ENCODE assay signal across 20 cellular contexts in genomic region chr2:28603821-28604220, GRCh38.
DNase-seq lines count a peak whose midpoint lies in the region; ATAC-seq, FAIRE-seq and TF ChIP-seq lines count a peak whose summit lies in the region.
"Had no signal": no experiment of that assay in that cellular context is flagged by ENCODE, and none has a peak within 500 bp of the region (broad histone marks: within the 10 kb centered on the region; RNA-seq: fewer than 3 reads in every experiment).

No MANE protein-coding gene starts in this region.

- no peaks in the 10 kb centered on the region for H3K36me3 ChIP-seq in parathyroid adenoma (ENCODE audit: control insufficient read depth, insufficient read depth, low read length)
- H3K36me3 ChIP-seq in MG63 = no peaks in the 10 kb centered on the region
- H3K36me3 ChIP-seq: BLaER1 treated with 17β-estradiol and CSF1 and Interleukin-3, amounts not matched to agents 10 nM and 100 nM had no signal

- H3K36me3 Mint-ChIP-seq in T-helper 2 cell treated with Interferon-gamma antibody and Interleukin-4, amounts not matched to agents 5 μg/mL and 100 μg/mL, for 36 hours (ENCODE audit: low read depth) = peaks cover 3% of the 10 kb centered on the region
- no peaks in the 10 kb centered on the region for H3K36me3 Mint-ChIP-seq in dendritic cell treated with granulocyte-macrophage colony-stimulating factor and Interleukin-4, amounts not matched to agents 40 ng/mL and 50 ng/mL, for 4 days (ENCODE audit: low read depth)

- peak overlapping the region; percentile 76 for H3K27ac Mint-ChIP-seq in T-helper 2 cell treated with Interferon-gamma antibody and Interleukin-4, amounts not matched to agents 5 μg/mL and 100 μg/mL, for 36 hours
- peak overlapping the region; percentile 84 for H3K27ac Mint-ChIP-seq in dendritic cell treated with granulocyte-macrophage colony-stimulating factor and Interleukin-4, amounts not matched to agents 40 ng/mL and 50 ng/mL, for 4 days

- peaks cover 11% of the 10 kb centered on the region for H3K4me1 ChIP-seq in parathyroid adenoma

- peak overlapping the region; percentile 66 for H2AFZ ChIP-seq in parathyroid adenoma

- H3K4me3 ChIP-seq in parathyroid adenoma (ENCODE audit: low read depth, low read length) (no peak overlapping the region), MG63 (no peak overlapping the region)

- FAIRE-seq in urothelium cell line (lab: Jason Lieb, UNC) = no peak

- H3K9ac ChIP-seq in parathyroid adenoma = no peak overlapping the region

- no peak for DNase-seq in T-helper 2 cell treated with Interferon-gamma antibody and Interleukin-4, amounts not matched to agents 5 μg/mL and 100 μg/mL, for 36 hours (ENCODE audit: low spot score)
- DNase-seq in T-helper 2 cell = no peak
- no peak for DNase-seq in urothelium cell line (ENCODE audit: low spot score)
- no peak for DNase-seq in NCI-H82 (lab: John Stamatoyannopoulos, UW)
- no peak for DNase-seq in MG63
- DNase-seq: Caco-2; HCEC 1CT; NCI-H1048; NCI-H146; NCI-H2081 treated with DMSO at 0.1 percent for 48 hours; NCI-H2227 treated with DMSO at 0.1 percent for 48 hours; NCI-H526 treated with DMSO at 0.1 percent for 48 hours; NK-92 treated with Interleukin-12 subunit alpha and Interleukin-12 subunit beta, amount 100 ng/mL, for 24 hours; OCI-M1 had no signal

- no peak overlapping the region for H3K27ac ChIP-seq in parathyroid adenoma
- H3K27ac ChIP-seq: 22Rv1 had no signal

- H3K4me2 ChIP-seq in parathyroid adenoma (ENCODE audit: low read length) = no peak overlapping the region

- intact Hi-C loops in dendritic cell treated with granulocyte-macrophage colony-stimulating factor and Interleukin-4, amounts not matched to agents 40 ng/mL and 50 ng/mL, for 4 days (cut with micrococcal nuclease) = no loop called here

- ATAC-seq in GM18511 (IDR thresholded peaks at IDR 0.05; ENCODE audit: unreplicated experiment) = no peak
- ATAC-seq: SK-N-SH treated with all-trans-retinoic acid at 6 μM for 48 hours had no signal

- no peaks in the 10 kb centered on the region for H3K9me3 Mint-ChIP-seq in T-helper 2 cell treated with Interferon-gamma antibody and Interleukin-4, amounts not matched to agents 5 μg/mL and 100 μg/mL, for 36 hours
- no peaks in the 10 kb centered on the region for H3K9me3 Mint-ChIP-seq in dendritic cell treated with granulocyte-macrophage colony-stimulating factor and Interleukin-4, amounts not matched to agents 40 ng/mL and 50 ng/mL, for 4 days

- H3K9me3 ChIP-seq in parathyroid adenoma (ENCODE audit: control insufficient read depth, low read length) = no peaks in the 10 kb centered on the region
- H3K9me3 ChIP-seq in MG63 = no peaks in the 10 kb centered on the region
- H3K9me3 ChIP-seq: Caco-2 had no signal

- no peaks in the 10 kb centered on the region for H3K79me2 ChIP-seq in parathyroid adenoma

- TF ChIP-seq CTCF in parathyroid adenoma (IDR thresholded peaks at IDR 0.05) = no peak

- H3K4me1 Mint-ChIP-seq in T-helper 2 cell treated with Interferon-gamma antibody and Interleukin-4, amounts not matched to agents 5 μg/mL and 100 μg/mL, for 36 hours (ENCODE audit: low read depth) = peaks cover 16% of the 10 kb centered on the region
- peaks cover 60% of the 10 kb centered on the region for H3K4me1 Mint-ChIP-seq in dendritic cell treated with granulocyte-macrophage colony-stimulating factor and Interleukin-4, amounts not matched to agents 40 ng/mL and 50 ng/mL, for 4 days (ENCODE audit: low read depth)

- H3K27me3 ChIP-seq in parathyroid adenoma (ENCODE audit: control insufficient read depth, insufficient read depth, low read length) (no peaks in the 10 kb centered on the region), MG63 (no peaks in the 10 kb centered on the region)
- H3K27me3 ChIP-seq: BLaER1 treated with 17β-estradiol and CSF1 and Interleukin-3, amounts not matched to agents 10 nM and 100 nM had no signal

- H3K27me3 Mint-ChIP-seq in T-helper 2 cell treated with Interferon-gamma antibody and Interleukin-4, amounts not matched to agents 5 μg/mL and 100 μg/mL, for 36 hours (ENCODE audit: low read depth) = no peaks in the 10 kb centered on the region
- H3K27me3 Mint-ChIP-seq in dendritic cell treated with granulocyte-macrophage colony-stimulating factor and Interleukin-4, amounts not matched to agents 40 ng/mL and 50 ng/mL, for 4 days = no peaks in the 10 kb centered on the region

- H3K4me3 Mint-ChIP-seq in T-helper 2 cell treated with Interferon-gamma antibody and Interleukin-4, amounts not matched to agents 5 μg/mL and 100 μg/mL, for 36 hours = no peak overlapping the region
- H3K4me3 Mint-ChIP-seq in dendritic cell treated with granulocyte-macrophage colony-stimulating factor and Interleukin-4, amounts not matched to agents 40 ng/mL and 50 ng/mL, for 4 days = no peak overlapping the region
